In the genomic region with DNA sequence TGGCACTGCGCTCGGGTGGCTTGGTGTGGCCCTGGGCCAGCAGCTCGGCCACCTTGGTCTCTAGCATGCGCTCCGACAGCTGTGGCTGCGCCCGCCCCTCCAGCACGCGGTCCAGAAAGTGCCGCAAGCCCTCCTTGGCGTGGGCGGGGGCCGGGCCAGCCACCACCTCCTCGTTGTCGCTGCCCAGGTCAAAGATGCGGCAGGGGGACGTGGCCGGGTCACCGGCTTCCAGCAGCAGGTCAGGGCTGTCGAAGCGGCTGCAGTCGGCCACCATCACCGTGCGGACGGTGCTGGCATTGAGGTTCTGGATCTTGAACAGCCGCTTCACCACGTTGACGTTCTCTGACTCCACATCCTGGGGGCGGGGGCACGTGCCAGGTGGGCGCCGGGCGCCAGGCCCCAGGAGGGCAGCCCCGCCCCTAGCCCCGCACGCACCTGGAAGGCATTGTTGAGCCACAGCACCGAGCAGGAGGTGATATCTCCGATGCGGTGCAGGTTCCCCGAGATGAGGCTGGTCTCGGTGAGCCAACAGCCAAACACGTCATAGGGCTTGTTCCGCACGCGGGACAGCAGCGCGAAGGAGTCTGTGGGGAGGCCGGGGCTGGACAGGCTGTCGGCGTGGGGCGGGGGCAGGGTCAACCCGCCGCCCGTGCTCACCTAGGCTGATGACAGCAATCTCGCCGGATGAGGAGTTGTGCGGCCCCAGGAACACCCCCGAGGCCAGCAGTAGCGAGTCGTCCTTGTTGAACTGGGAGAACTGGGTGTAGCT, we compare ENCODE assay signal across 13 cellular contexts. TPM values are rescaled to one million over a fixed set of nuclear protein-coding genes. Genes with fewer than 3 reads are reported as not detected.
DNase-seq lines count a peak whose midpoint lies in the region; ATAC-seq and TF ChIP-seq lines count a peak whose summit lies in the region.
"Had no signal": no experiment of that assay in that cellular context is flagged by ENCODE, and none has a peak within 500 bp of the region (broad histone marks: within the 10 kb centered on the region; RNA-seq: fewer than 3 reads in every experiment).

No MANE protein-coding gene starts in this region.

- peak overlapping the region; percentile 77 for H3K4me3 Mint-ChIP-seq in activated CD4-positive, alpha-beta T cell treated with anti-CD3 and anti-CD28 coated beads for 36 hours
- H3K4me3 Mint-ChIP-seq in T-cell: peak overlapping the region; percentile 58 to 70 (median 59)

- intact Hi-C loops in activated CD4-positive, alpha-beta T cell treated with anti-CD3 and anti-CD28 coated beads for 36 hours (cut with DNase I, micrococcal nuclease): loop anchor here in 1 of 2 experiments (5.0 kb wide), 2 partner anchors 40 to 95 kb away; a partner anchor contains a TSS
- intact Hi-C loops in left ventricle myocardium superior (cut with micrococcal nuclease): no loop called here
- intact Hi-C loops in lower leg skin (cut with DNase I; ENCODE audit: low total_unique reads): loop anchor here (10.0 kb wide), 1 partner anchor 87 kb away; a partner anchor contains a TSS

- H3K27ac Mint-ChIP-seq in activated CD4-positive, alpha-beta T cell treated with anti-CD3 and anti-CD28 coated beads for 36 hours: no peak overlapping the region
- peak overlapping the region in 1 of 2 donors; percentile 39 for H3K27ac Mint-ChIP-seq in T-cell

- H3K9me3 ChIP-seq in skeletal muscle tissue (ENCODE audit: control insufficient read depth in 3 of 3, low read length in 3 of 3): peaks cover 0 to 2% (median 0%) of the 10 kb centered on the region in 3 donors
- H3K9me3 ChIP-seq: SJSA1 had no signal

- no peaks in the 10 kb centered on the region for H3K27me3 Mint-ChIP-seq in activated CD4-positive, alpha-beta T cell treated with anti-CD3 and anti-CD28 coated beads for 36 hours
- H3K27me3 Mint-ChIP-seq in T-cell: no peaks in the 10 kb centered on the region

- 85 to 93% methylated on average over 23 to 25 of the region's 60 CpGs for WGBS in lower leg skin, 2 donors

- POLR2A ChIA-PET in activated CD4-positive, alpha-beta T cell treated with anti-CD3 and anti-CD28 coated beads for 36 hours (lab: Charles Lee): no interaction called here
- POLR2A ChIA-PET in T-cell (lab: Charles Lee): no interaction called here

- H3K4me1 Mint-ChIP-seq in activated CD4-positive, alpha-beta T cell treated with anti-CD3 and anti-CD28 coated beads for 36 hours: peaks cover 9% of the 10 kb centered on the region
- H3K4me1 Mint-ChIP-seq in T-cell: peaks cover 6 to 19% (median 8%) of the 10 kb centered on the region in 3 donors

- CTCF ChIA-PET in activated CD4-positive, alpha-beta T cell treated with anti-CD3 and anti-CD28 coated beads for 36 hours (lab: Charles Lee): interaction anchor here (0.6 kb wide), 1 partner anchor 18 kb away, joined by 3 read pairs; no protein-coding TSS in a partner anchor
- CTCF ChIA-PET in T-cell (lab: Charles Lee): no interaction called here

- H3K9ac ChIP-seq in skeletal muscle tissue (ENCODE audit: low read depth in 1 of 3, low read length in 3 of 3): peak overlapping the region in 2 of 3 donors; percentile 93 to 98

- peaks cover 25 to 32% (median 29%) of the 10 kb centered on the region in 3 donors for H3K36me3 ChIP-seq in skeletal muscle tissue (ENCODE audit: control insufficient read depth in 3 of 3, insufficient read depth in 3 of 3, low read length in 3 of 3)

- TF ChIP-seq CTCF in lower leg skin (IDR thresholded peaks at IDR 0.05): no peak

- H3K27ac ChIP-seq in skeletal muscle tissue (ENCODE audit: low read depth, low read length): peak overlapping the region; percentile 97
- H3K27ac ChIP-seq: SJSA1 had no signal

- no peak for DNase-seq in activated CD4-positive, alpha-beta T cell treated with anti-CD3 and anti-CD28 coated beads for 36 hours
- no peak for DNase-seq in activated CD4-positive, alpha-beta T cell treated with anti-CD3 and anti-CD28 coated beads, Interleukin-2, amount 50 U/mL, for 48 hours
- no peak for DNase-seq in T-cell
- DNase-seq in left ventricle myocardium superior: peak; percentile 41
- no peak for DNase-seq in lower leg skin (ENCODE audit: low spot score in 2 of 2)
- DNase-seq in NCI-H69 (lab: John Stamatoyannopoulos, UW): no peak
- DNase-seq in erythroblast (lab: John Stamatoyannopoulos, UW): no peak
- DNase-seq: ACHN, NCI-H2227 treated with DMSO at 0.1 percent for 48 hours had no signal

- ATAC-seq in activated CD4-positive, alpha-beta T cell treated with anti-CD3 and anti-CD28 coated beads for 36 hours: no peak
- ATAC-seq in T-cell (replicated peaks in 1 of 4): no peak
- ATAC-seq in left ventricle myocardium superior: no peak

- H3K9me3 Mint-ChIP-seq in activated CD4-positive, alpha-beta T cell treated with anti-CD3 and anti-CD28 coated beads for 36 hours (ENCODE audit: low read depth): no peaks in the 10 kb centered on the region
- H3K9me3 Mint-ChIP-seq in T-cell: no peaks in the 10 kb centered on the region

- peaks cover 37 to 71% (median 58%) of the 10 kb centered on the region in 3 donors for H3K4me1 ChIP-seq in skeletal muscle tissue (ENCODE audit: control insufficient read depth in 3 of 3, insufficient read depth in 3 of 3, low read length in 3 of 3)

- no peak for TF ChIP-seq POLR2A in lower leg skin (IDR thresholded peaks at IDR 0.05)
- TF ChIP-seq POLR2A in erythroblast (IDR thresholded peaks at IDR 0.05; ENCODE audit: low read length): no peak

- peaks cover 29% of the 10 kb centered on the region for H3K36me3 Mint-ChIP-seq in activated CD4-positive, alpha-beta T cell treated with anti-CD3 and anti-CD28 coated beads for 36 hours (ENCODE audit: low read depth)
- peaks cover 22% of the 10 kb centered on the region for H3K36me3 Mint-ChIP-seq in T-cell

- H3K27me3 ChIP-seq in skeletal muscle tissue (ENCODE audit: control insufficient read depth in 3 of 3, insufficient read depth in 3 of 3, low read length in 3 of 3): no peaks in the 10 kb centered on the region
- H3K27me3 ChIP-seq: SJSA1 had no signal

- H3K4me3 ChIP-seq in skeletal muscle tissue (ENCODE audit: low read length in 3 of 3) (peak overlapping the region in 2 of 3 donors; percentile 85 to 90), lower leg skin (ENCODE audit: low read depth, poor library complexity, severe bottlenecking) (no peak overlapping the region)

RNA-seq across cellular contexts. Expression of a gene that starts 2.2 kb away (rescaled TPM):
- 10 to 100 TPM; 54.4 to 66.4 TPM for total RNA-seq in activated CD4-positive, alpha-beta T cell treated with anti-CD3 and anti-CD28 coated beads for 36 hours
- total RNA-seq in T-cell (100 to 1,000 TPM in 3 of 5 donors, 10 to 100 TPM in 2; 60.9 to 161 (median 145) TPM), left ventricle myocardium superior (162 TPM), skeletal muscle tissue (45.4 TPM), lower leg skin (100 to 1,000 TPM; 145 to 182 (median 154) TPM)

RNA-seq across cellular contexts. Expression of a gene that starts 2.7 kb away (rescaled TPM):
- total RNA-seq in activated CD4-positive, alpha-beta T cell treated with anti-CD3 and anti-CD28 coated beads for 36 hours: under 1 TPM in 1 of 2 experiments, not detected in 1; 0.77 TPM
- total RNA-seq in T-cell (1 to 10 TPM; 1.7 to 3.8 (median 3.2) TPM), left ventricle myocardium superior (2.2 TPM), skeletal muscle tissue (not detected), lower leg skin (not detected)
- total RNA-seq: mononuclear cell, SJSA1 had no signal

RNA-seq across cellular contexts. Expression of a gene that starts 9.8 kb away (rescaled TPM):
- total RNA-seq in activated CD4-positive, alpha-beta T cell treated with anti-CD3 and anti-CD28 coated beads for 36 hours: 1 to 10 TPM; 1.1 to 1.5 TPM
- 1 to 10 TPM; 1.1 to 3.3 (median 2.2) TPM for total RNA-seq in T-cell
- total RNA-seq in left ventricle myocardium superior: 3.6 TPM
- total RNA-seq in skeletal muscle tissue: not detected
- not detected for total RNA-seq in lower leg skin
- total RNA-seq: mononuclear cell, SJSA1, subcutaneous adipose tissue had no signal

RNA-seq across cellular contexts. Expression of a gene that starts 35.0 kb away (rescaled TPM):
- not detected for total RNA-seq in activated CD4-positive, alpha-beta T cell treated with anti-CD3 and anti-CD28 coated beads for 36 hours
- total RNA-seq in T-cell (10 to 100 TPM in 4 of 5 donors, 1 to 10 TPM in 1; 9.6 to 56.6 (median 26.4) TPM), left ventricle myocardium superior (5,424 TPM), skeletal muscle tissue (4.2 TPM), lower leg skin (10 to 100 TPM in 3 of 4 donors, 1 to 10 TPM in 1; 9.7 to 75.3 (median 14.8) TPM)
- total RNA-seq: SJSA1 had no signal

RNA-seq across cellular contexts. Expression of a gene that starts 40.5 kb away (rescaled TPM):
- not detected for total RNA-seq in activated CD4-positive, alpha-beta T cell treated with anti-CD3 and anti-CD28 coated beads for 36 hours
- total RNA-seq in T-cell (1 to 10 TPM in 3 of 5 donors, under 1 TPM in 2; 0.29 to 2.2 (median 1.3) TPM), left ventricle myocardium superior (18.3 TPM), skeletal muscle tissue (under 0.01 TPM), lower leg skin (under 1 TPM in 2 of 4 donors, not detected in 2; 0.36 to 0.37 TPM)
- total RNA-seq: SJSA1, subcutaneous adipose tissue had no signal
